Comparison of ENCODE assay signal across 9 cellular contexts in genomic region chr1:28648493-28649238, GRCh38. TPM values are rescaled to one million over a fixed set of nuclear protein-coding genes. Genes with fewer than 3 reads are reported as not detected.
DNase-seq lines count a peak whose midpoint lies in the region; ATAC-seq and TF ChIP-seq lines count a peak whose summit lies in the region.
"Had no signal": no experiment of that assay in that cellular context is flagged by ENCODE, and none has a peak within 500 bp of the region (broad histone marks: within the 10 kb centered on the region; RNA-seq: fewer than 3 reads in every experiment).

RNU11 (plus strand) TSS chr1:28648600.

- TF ChIP-seq POLR2A in spleen (IDR thresholded peaks at IDR 0.05): peak; percentile 99 to 100 (median 100)

- H3K4me1 ChIP-seq in spleen: peaks cover 10 to 55% (median 33%) of the 10 kb centered on the region in 6 donors

- no peaks in the 10 kb centered on the region for H3K27me3 ChIP-seq in spleen (replicated peaks in 1 of 7)

- ATAC-seq in GM18909 (IDR thresholded peaks at IDR 0.05; ENCODE audit: poor library complexity, unreplicated experiment) (peak; percentile 64), HG03159 (IDR thresholded peaks at IDR 0.05; ENCODE audit: unreplicated experiment) (peak; percentile 64)

- no peaks in the 10 kb centered on the region for H3K9me3 ChIP-seq in spleen

- DNase-seq in AG09309 (ENCODE audit: low read depth) (peak; percentile 94), NCI-H2227 (lab: John Stamatoyannopoulos, UW; ENCODE audit: unreplicated experiment) (peak; percentile 96), caudate nucleus (lab: John Stamatoyannopoulos, UW) (peak in 58 of 61 donors; percentile 20 to 96 (median 76)), inferior parietal cortex (ENCODE audit: extremely low spot score) (peak; percentile 97), spleen (peak; percentile 92)

- peak within 1 kb of the TSS; percentile 38 for H3K4me3 ChIP-seq in AG09309 (ENCODE audit: control insufficient read depth, low read depth, low read length)
- H3K4me3 ChIP-seq in WI38 (ENCODE audit: low read depth, low read length): peak within 1 kb of the TSS; percentile 38
- H3K4me3 ChIP-seq in spleen: peak within 1 kb of the TSS; percentile 20 to 65 (median 38)

- no peak for TF ChIP-seq CTCF in AG09309 (IDR thresholded peaks at IDR 0.05; ENCODE audit: control insufficient read depth, insufficient read depth, low read depth, low read length, missing control alignments)
- no peak for TF ChIP-seq CTCF in WI38 (IDR thresholded peaks at IDR 0.05; ENCODE audit: low read depth, low read length)
- peak in 3 of 11 experiments; percentile 10 to 15 (median 15) for TF ChIP-seq CTCF in spleen (IDR thresholded peaks at IDR 0.05 in 8 of 11, conservative IDR thresholded peaks at IDR 0.05 in 3 of 11)

- H3K27ac ChIP-seq in caudate nucleus (ENCODE audit: low read depth, low read length): peak within 1 kb of the TSS; percentile 100
- H3K27ac ChIP-seq in spleen: peak within 1 kb of the TSS; percentile 88 to 95 (median 95)

- 1 to 4% (median 1%) methylated on average over 23 to 28 of the region's 28 CpGs for WGBS in spleen, 5 donors

- H3K36me3 ChIP-seq in spleen: no peaks in the 10 kb centered on the region

- intact Hi-C loops in spleen (cut with DNase I; ENCODE audit: low total_unique reads): no loop called here

RNA-seq across cellular contexts. Expression of gene RNU11, which starts in this region (rescaled TPM):
- not detected for total RNA-seq in spleen
- not detected for polyA plus RNA-seq in spleen
- total RNA-seq: activated CD8-positive, alpha-beta memory T cell treated with anti-CD3 and anti-CD28 coated beads for 36 hours had no signal

Comparison
In these comparisons a context has a peak if more than half of its experiments do, and no peak if none do; other contexts are left out.
1. Peak in every context shown above with its lines: DNase-seq, ATAC-seq, H3K4me3 ChIP-seq and H3K27ac ChIP-seq.
2. Peak in DNase-seq, H3K4me3 ChIP-seq and H3K27ac ChIP-seq in spleen; RNA of the gene not detected or under 1 TPM.